Comparison of ENCODE assay signal across 15 cellular contexts in the genomic region with DNA sequence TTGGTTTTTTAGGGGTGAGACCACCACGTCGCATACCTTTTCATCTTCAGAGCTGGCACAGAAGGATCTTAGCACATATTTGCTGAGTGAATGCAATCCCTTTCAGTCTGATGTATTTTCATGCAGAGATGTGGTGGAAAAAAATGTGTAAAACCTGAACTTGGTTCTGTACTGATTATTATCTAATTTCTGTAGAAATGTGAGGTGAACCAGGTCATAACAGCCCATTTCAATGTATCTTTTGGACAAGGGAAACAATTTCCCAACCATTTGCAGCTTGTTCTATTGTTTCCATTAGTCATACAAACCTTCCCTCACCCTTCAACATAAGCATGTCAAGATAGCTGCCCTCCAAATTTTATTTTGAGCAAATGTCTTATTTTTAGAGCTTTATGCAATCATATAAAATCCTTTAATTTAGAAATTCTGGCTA. TPM values are rescaled to one million over a fixed set of nuclear protein-coding genes. Genes with fewer than 3 reads are reported as not detected.
DNase-seq lines count a peak whose midpoint lies in the region; ATAC-seq and TF ChIP-seq lines count a peak whose summit lies in the region.
"Had no signal": no experiment of that assay in that cellular context is flagged by ENCODE, and none has a peak within 500 bp of the region (broad histone marks: within the 10 kb centered on the region; RNA-seq: fewer than 3 reads in every experiment).

No MANE protein-coding gene starts in this region.

- no peak overlapping the region for H3K9ac ChIP-seq in mammary epithelial cell (ENCODE audit: insufficient read depth, low read length)
- H3K9ac ChIP-seq in IMR-90 (ENCODE audit: low read depth, low read length) = no peak overlapping the region

- no peak overlapping the region for H2BK15ac ChIP-seq in IMR-90 (ENCODE audit: low read depth, low read length)

- H3K36me3 ChIP-seq in mammary epithelial cell (ENCODE audit: insufficient read depth, low read length) (no peaks in the 10 kb centered on the region), IMR-90 (ENCODE audit: control insufficient read depth, insufficient read depth, low read length) (no peaks in the 10 kb centered on the region)
- H3K36me3 ChIP-seq: breast epithelium had no signal

- H4K91ac ChIP-seq in IMR-90 (ENCODE audit: insufficient read depth, low read depth, low read length) = no peak overlapping the region; the same call in 1 of the 2 replicates

- H3K79me1 ChIP-seq in IMR-90 (ENCODE audit: low read depth in 1 of 2, low read length in 2 of 2) = no peaks in the 10 kb centered on the region

- H2BK5ac ChIP-seq in IMR-90 (ENCODE audit: low read depth, low read length, poor library complexity, severe bottlenecking) = no peak overlapping the region

- H3K4me3 Mint-ChIP-seq in MCF 10A (ENCODE audit: unreplicated experiment) = no peak overlapping the region
- H3K4me3 Mint-ChIP-seq: dendritic cell treated with granulocyte-macrophage colony-stimulating factor and Interleukin-4, amounts not matched to agents 40 ng/mL and 50 ng/mL, for 4 days; memory B cell had no signal

- POLR2A ChIA-PET in MCF 10A (lab: Yijun Ruan, JAX) = interaction anchor here (0.8 kb wide), 1 partner anchor 15 kb away, joined by 4 read pairs; no protein-coding TSS in a partner anchor
- POLR2A ChIA-PET in IMR-90 (lab: Charles Lee; ENCODE audit: unreplicated experiment) = no interaction called here

- H4K20me1 ChIP-seq in mammary epithelial cell (ENCODE audit: insufficient read depth, low read length) = no peaks in the 10 kb centered on the region
- H4K20me1 ChIP-seq in IMR-90 (ENCODE audit: insufficient read depth, low read length) = no peaks in the 10 kb centered on the region

- H3K56ac ChIP-seq in IMR-90 (ENCODE audit: extremely low read depth, insufficient read depth, low read length) = no peak overlapping the region

- H3K27ac ChIP-seq in mammary epithelial cell (ENCODE audit: insufficient read depth, low read depth, low read length) = no peak overlapping the region
- H3K27ac ChIP-seq in IMR-90 (ENCODE audit: insufficient read depth, low read length) = no peak overlapping the region
- H3K27ac ChIP-seq: breast epithelium had no signal

- 0 out of 2 replicates have a peak overlapping the region, but pooled peaks have one; percentile 30 for H2BK120ac ChIP-seq in IMR-90 (ENCODE audit: low read depth, low read length)

- no peaks in the 10 kb centered on the region for H3K9me1 ChIP-seq in IMR-90 (ENCODE audit: insufficient read depth, low read length)

- TF ChIP-seq RAD21 in IMR-90 (IDR thresholded peaks at IDR 0.05; ENCODE audit: low read length) = no peak

- TF ChIP-seq POLR2A in IMR-90 (IDR thresholded peaks at IDR 0.05; ENCODE audit: low read depth, low read length) = no peak

- no peaks in the 10 kb centered on the region for H3K9me3 Mint-ChIP-seq in MCF 10A (ENCODE audit: unreplicated experiment)
- H3K9me3 Mint-ChIP-seq: memory B cell had no signal

- H3K79me2 ChIP-seq in mammary epithelial cell (ENCODE audit: insufficient read depth, low read length) = no peaks in the 10 kb centered on the region

- intact Hi-C loops in MCF 10A (cut with micrococcal nuclease) = no loop called here
- intact Hi-C loops in mammary epithelial cell (cut with micrococcal nuclease) = no loop called here
- intact Hi-C loops in IMR-90 (cut with micrococcal nuclease) = no loop called here

- H4K5ac ChIP-seq in IMR-90 (ENCODE audit: low read depth, low read length) = no peak overlapping the region

- H3K27me3 Mint-ChIP-seq in MCF 10A (ENCODE audit: insufficient read depth, unreplicated experiment) = no peaks in the 10 kb centered on the region

- BruUV-seq in MCF 10A (replicated peaks; lab: Mats Ljungman, UMichigan) (no TSS peak), mammary epithelial cell (replicated peaks; lab: Mats Ljungman, UMichigan) (no TSS peak), IMR-90 (replicated peaks; lab: Mats Ljungman, UMichigan) (no TSS peak)

- H4K8ac ChIP-seq in IMR-90 (ENCODE audit: low read depth in 2 of 2, low read length in 2 of 2) = no peak overlapping the region

- no peak overlapping the region for H2AK9ac ChIP-seq in IMR-90 (replicated peaks; ENCODE audit: low read depth, low read length, poor library complexity)

- no peaks in the 10 kb centered on the region for H3K27me3 ChIP-seq in mammary epithelial cell (ENCODE audit: insufficient read depth, low read length)
- no peaks in the 10 kb centered on the region for H3K27me3 ChIP-seq in IMR-90 (ENCODE audit: control insufficient read depth, insufficient read depth, low read length)
- H3K27me3 ChIP-seq: breast epithelium had no signal

- H2AK5ac ChIP-seq in IMR-90 (ENCODE audit: low read depth, low read length) = peak overlapping the region; percentile 2; the same call in 1 of the 2 replicates

- dilution Hi-C loops in mammary epithelial cell (cut with HindIII; ENCODE audit: low sequenced_read_pairs) = no loop called here
- dilution Hi-C loops in IMR-90 (cut with HindIII; ENCODE audit: low sequenced_read_pairs, unreplicated experiment) = no loop called here

- WGBS in mammary epithelial cell (ENCODE audit: low coverage, missing lambda C conversion rate) = 100% methylated on average over 2 of the region's 2 CpGs
- WGBS in IMR-90 (ENCODE audit: extremely low coverage in 2 of 2, insufficient read length in 1 of 2), 2 experiments = no CpG with 5 or more reads among the region's 2 CpGs

- H3K4me3 ChIP-seq in mammary epithelial cell (replicated peaks in 1 of 3; ENCODE audit: insufficient read depth in 1 of 3, low read depth in 2 of 3, low read length in 3 of 3) (no peak overlapping the region), IMR-90 (ENCODE audit: insufficient read depth, low read depth, low read length) (no peak overlapping the region)
- H3K4me3 ChIP-seq: breast epithelium had no signal

- no peaks in the 10 kb centered on the region for H3K36me3 Mint-ChIP-seq in MCF 10A (ENCODE audit: insufficient read depth, unreplicated experiment)
- H3K36me3 Mint-ChIP-seq: memory B cell had no signal

- H3K27ac Mint-ChIP-seq in MCF 10A (ENCODE audit: low read depth, unreplicated experiment) = no peak overlapping the region
- H3K27ac Mint-ChIP-seq: dendritic cell treated with granulocyte-macrophage colony-stimulating factor and Interleukin-4, amounts not matched to agents 40 ng/mL and 50 ng/mL, for 4 days; memory B cell had no signal

- H3K9me3 ChIP-seq in mammary epithelial cell (replicated peaks; ENCODE audit: insufficient read depth, low read length) (no peaks in the 10 kb centered on the region), IMR-90 (ENCODE audit: control insufficient read depth, insufficient read depth, low read length) (no peaks in the 10 kb centered on the region)
- H3K9me3 ChIP-seq: breast epithelium had no signal

- DNase-seq in MCF 10A (ENCODE audit: unreplicated experiment) = peak; percentile 18
- DNase-seq in mammary epithelial cell = no peak
- DNase-seq in IMR-90 = peak; percentile 47
- DNase-seq in dedifferentiated amniotic fluid mesenchymal stem cell (ENCODE audit: extremely low spot score) = peak; percentile 86
- DNase-seq in stromal cell of bone marrow (ENCODE audit: low read depth) = peak; percentile 62
- no peak for DNase-seq in NCI-H446 (lab: John Stamatoyannopoulos, UW)
- DNase-seq in HT-29 (ENCODE audit: low spot score) = no peak
- DNase-seq: DMS79, KG1, NCI-H1092 treated with DMSO at 0.1 percent for 48 hours, NCI-H2029 treated with DMSO at 0.1 percent for 48 hours, Right ventricle myocardium superior had no signal

- H3K14ac ChIP-seq in IMR-90 (replicated peaks; ENCODE audit: low read depth, low read length) = peak overlapping the region; percentile 71; the same call in 1 of the 2 replicates

- no peak overlapping the region for H3K4me2 ChIP-seq in mammary epithelial cell (ENCODE audit: insufficient read depth, low read depth, low read length)
- no peak overlapping the region for H3K4me2 ChIP-seq in IMR-90 (ENCODE audit: low read depth, low read length)

- no peak for TF ChIP-seq CTCF in MCF 10A (IDR thresholded peaks at IDR 0.05; ENCODE audit: unreplicated experiment)
- TF ChIP-seq CTCF in mammary epithelial cell (conservative IDR thresholded peaks at IDR 0.05 in 1 of 2, IDR thresholded peaks at IDR 0.05 in 1 of 2; ENCODE audit: extremely low read depth in 1 of 2, insufficient read depth in 1 of 2, low read depth in 1 of 2, low read length in 2 of 2) = no peak
- TF ChIP-seq CTCF in IMR-90 (conservative IDR thresholded peaks at IDR 0.05; ENCODE audit: low read depth, low read length) = no peak

- no peaks in the 10 kb centered on the region for H3K4me1 ChIP-seq in mammary epithelial cell (ENCODE audit: insufficient read depth, low read length)
- 0 out of 2 replicates have a peak, but pooled peaks cover 1% of the 10 kb centered on the region for H3K4me1 ChIP-seq in IMR-90 (ENCODE audit: control insufficient read depth, insufficient read depth, low read length)
- H3K4me1 ChIP-seq: breast epithelium had no signal

- peak overlapping the region; percentile 22; the same call in 1 of the 2 replicates for H3K18ac ChIP-seq in IMR-90 (ENCODE audit: low read depth, low read length)

- no peak overlapping the region; the same call in 1 of the 2 replicates for H2BK20ac ChIP-seq in IMR-90 (ENCODE audit: low read depth, low read length)

- ATAC-seq in IMR-90 (ENCODE audit: low read depth) = no peak

- H3K4me1 Mint-ChIP-seq in MCF 10A (ENCODE audit: insufficient read depth, unreplicated experiment) = no peaks in the 10 kb centered on the region

- in situ Hi-C loops in mammary epithelial cell (cut with MboI; ENCODE audit: low sequenced_read_pairs in 2 of 2) (no loop called here), IMR-90 (cut with MboI; ENCODE audit: low sequenced_read_pairs) (no loop called here)

- no peak overlapping the region for H2AFZ ChIP-seq in mammary epithelial cell (ENCODE audit: low read depth, low read length)
- H2AFZ ChIP-seq in IMR-90 (replicated peaks; ENCODE audit: low read length, poor library complexity) = no peak overlapping the region

- no peak overlapping the region for H3K4ac ChIP-seq in IMR-90 (ENCODE audit: low read depth, low read length)

- CTCF ChIA-PET in MCF 10A (lab: Yijun Ruan, JAX) = interaction anchor here (1.4 kb wide), 1 partner anchor 10 kb away, joined by 5 read pairs; no protein-coding TSS in a partner anchor
- CTCF ChIA-PET in mammary epithelial cell (lab: Charles Lee; ENCODE audit: low non-redundant PET) = no interaction called here
- CTCF ChIA-PET in IMR-90 (lab: Yijun Ruan, JAX) = no interaction called here

- H3K23ac ChIP-seq in IMR-90 (ENCODE audit: low read depth, low read length) = no peak overlapping the region

TF ChIP-seq in IMR-90, 13 proteins besides CTCF, POLR2A, EP300 and RAD21 (continues in another document):
- peak; percentile 30; the same call in 1 of the 2 replicates for TF ChIP-seq CEBPB (IDR thresholded peaks at IDR 0.05; ENCODE audit: low read depth, low read length)

RNA-seq across cellular contexts. Expression of gene RUNX1, which starts 46.8 kb away (rescaled TPM):
- total RNA-seq in MCF 10A (2022) (86.2 and 102 TPM in 2 replicates), mammary epithelial cell (100 to 1,000 TPM; 126 to 133 TPM), IMR-90 (2012; rRNA removed) (16.7 and 56.5 TPM in 2 replicates)
- polyA plus RNA-seq in mammary epithelial cell (45.8 TPM), IMR-90 (2012; rRNA removed) (34.5 and 45.0 TPM in 2 replicates)
- 102 TPM for polyA minus RNA-seq in mammary epithelial cell
- polyA plus RNA-seq in IMR-90 (2012; cell fraction: cytosol; rRNA removed) = 33.2 and 58.6 TPM in 2 replicates
- polyA plus RNA-seq in IMR-90 (2012; cell fraction: nucleus; rRNA removed; ENCODE audit: low replicate concordance) = 85.5 and 137 TPM in 2 replicates
- 17.6 and 26.7 TPM in 2 replicates for total RNA-seq in HT-29 (2014; rRNA removed; shearing (Covaris generic))

Comparison
In these comparisons a context has a peak if more than half of its experiments do, and no peak if none do; other contexts are left out.
1. DNase-seq: peak in MCF 10A (single experiment), IMR-90 (single experiment), dedifferentiated amniotic fluid mesenchymal stem cell (single experiment) and stromal cell of bone marrow (single experiment); none in mammary epithelial cell (single experiment), NCI-H446 (0 of 2) and HT-29 (single experiment).